Comparison of ENCODE assay signal across 1 cellular context in genomic region chr17:48892940-48893645, GRCh38.
A peak's percentile ranks its signal among the peaks of the same experiment; 100 is the strongest.
TF ChIP-seq lines count a peak whose summit lies in the region.

No MANE protein-coding gene starts in this region.

TF ChIP-seq in HepG2, 621 proteins besides CTCF, POLR2A, EP300 and RAD21 (continues in another document):
- TF ChIP-seq PPARG (CRISPR knock-in tag; conservative IDR thresholded peaks at IDR 0.05) = no peak
- no peak for TF ChIP-seq NAIF1 (CRISPR knock-in tag; IDR thresholded peaks at IDR 0.05; ENCODE audit: borderline replicate concordance)
- peak; percentile 63 for TF ChIP-seq ZNF407 (CRISPR knock-in tag; IDR thresholded peaks at IDR 0.05; ENCODE audit: not compliant biosample characterization)
- TF ChIP-seq ZBTB10 (CRISPR knock-in tag; IDR thresholded peaks at IDR 0.05; ENCODE audit: borderline replicate concordance) = no peak
- TF ChIP-seq HDAC6 (IDR thresholded peaks at IDR 0.05; ENCODE audit: low read depth, low read length) = no peak
- TF ChIP-seq ETV6 (CRISPR knock-in tag; conservative IDR thresholded peaks at IDR 0.05) = peak; percentile 14; the same call in 1 of the 2 replicates
- 0 out of 2 replicates have a peak, but pooled peaks have one; percentile 57 for TF ChIP-seq WIZ (CRISPR knock-in tag; IDR thresholded peaks at IDR 0.05)
- peak; percentile 97 for TF ChIP-seq GLI4 (CRISPR knock-in tag; IDR thresholded peaks at IDR 0.05; ENCODE audit: borderline replicate concordance)
- 0 out of 2 replicates have a peak, but pooled peaks have one; percentile 70 for TF ChIP-seq ZNF83 (CRISPR knock-in tag; IDR thresholded peaks at IDR 0.05; ENCODE audit: borderline replicate concordance)
- TF ChIP-seq PAX8 (CRISPR knock-in tag; IDR thresholded peaks at IDR 0.05; ENCODE audit: borderline replicate concordance) = 0 out of 2 replicates have a peak, but pooled peaks have one; percentile 47
- TF ChIP-seq ZNF713 (CRISPR knock-in tag; IDR thresholded peaks at IDR 0.05) = 0 out of 2 replicates have a peak, but pooled peaks have one; percentile 45
- TF ChIP-seq FOXJ3 (CRISPR knock-in tag; IDR thresholded peaks at IDR 0.05; ENCODE audit: borderline replicate concordance) = no peak
- peak; percentile 66; the same call in 1 of the 2 replicates for TF ChIP-seq ZNF839 (CRISPR knock-in tag; IDR thresholded peaks at IDR 0.05; ENCODE audit: borderline replicate concordance)
- 0 out of 2 replicates have a peak, but pooled peaks have one; percentile 31 for TF ChIP-seq BRF2 (CRISPR knock-in tag; IDR thresholded peaks at IDR 0.05)
- 0 out of 2 replicates have a peak, but pooled peaks have one; percentile 16 for TF ChIP-seq ZC3H13 (CRISPR knock-in tag; IDR thresholded peaks at IDR 0.05)
- no peak for TF ChIP-seq ZNF224 (CRISPR knock-in tag; IDR thresholded peaks at IDR 0.05)
- TF ChIP-seq MAZ (IDR thresholded peaks at IDR 0.05; ENCODE audit: borderline replicate concordance, low read depth, low read length) = no peak
- TF ChIP-seq MAZ (CRISPR knock-in tag; IDR thresholded peaks at IDR 0.05; ENCODE audit: low read depth) = no peak
- peak; percentile 33; the same call in 1 of the 2 replicates for TF ChIP-seq ZBTB7A (CRISPR knock-in tag; IDR thresholded peaks at IDR 0.05)
- TF ChIP-seq, protein P1, sequence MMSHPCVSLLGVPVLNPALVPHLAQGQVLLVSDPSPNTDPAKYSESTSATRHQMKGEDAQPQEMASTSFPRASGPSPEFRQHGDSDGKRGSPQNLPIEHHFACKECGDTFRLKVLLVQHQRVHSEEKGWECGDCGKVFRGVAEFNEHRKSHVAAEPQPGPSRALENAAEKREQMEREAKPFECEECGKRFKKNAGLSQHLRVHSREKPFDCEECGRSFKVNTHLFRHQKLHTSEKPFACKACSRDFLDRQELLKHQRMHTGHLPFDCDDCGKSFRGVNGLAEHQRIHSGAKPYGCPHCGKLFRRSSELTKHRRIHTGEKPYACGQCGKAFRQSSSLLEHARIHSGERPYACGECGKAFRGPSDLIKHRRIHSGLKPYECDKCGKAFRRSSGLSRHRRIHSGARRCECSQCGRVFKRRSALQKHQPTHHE (CRISPR knock-in tag; IDR thresholded peaks at IDR 0.05; ENCODE audit: borderline replicate concordance) = peak; percentile 87
- TF ChIP-seq, protein P2, sequence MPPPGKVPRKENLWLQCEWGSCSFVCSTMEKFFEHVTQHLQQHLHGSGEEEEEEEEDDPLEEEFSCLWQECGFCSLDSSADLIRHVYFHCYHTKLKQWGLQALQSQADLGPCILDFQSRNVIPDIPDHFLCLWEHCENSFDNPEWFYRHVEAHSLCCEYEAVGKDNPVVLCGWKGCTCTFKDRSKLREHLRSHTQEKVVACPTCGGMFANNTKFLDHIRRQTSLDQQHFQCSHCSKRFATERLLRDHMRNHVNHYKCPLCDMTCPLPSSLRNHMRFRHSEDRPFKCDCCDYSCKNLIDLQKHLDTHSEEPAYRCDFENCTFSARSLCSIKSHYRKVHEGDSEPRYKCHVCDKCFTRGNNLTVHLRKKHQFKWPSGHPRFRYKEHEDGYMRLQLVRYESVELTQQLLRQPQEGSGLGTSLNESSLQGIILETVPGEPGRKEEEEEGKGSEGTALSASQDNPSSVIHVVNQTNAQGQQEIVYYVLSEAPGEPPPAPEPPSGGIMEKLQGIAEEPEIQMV (CRISPR knock-in tag; IDR thresholded peaks at IDR 0.05; ENCODE audit: low read depth) = peak; percentile 77
- TF ChIP-seq BCL3 (CRISPR knock-in tag; IDR thresholded peaks at IDR 0.05) = peak; percentile 64
- TF ChIP-seq ZNF788 (CRISPR knock-in tag; IDR thresholded peaks at IDR 0.05; ENCODE audit: borderline replicate concordance) = no peak
- 0 out of 2 replicates have a peak, but pooled peaks have one; percentile 21 for TF ChIP-seq SMYD3 (CRISPR knock-in tag; IDR thresholded peaks at IDR 0.05)
- 0 out of 2 replicates have a peak, but pooled peaks have one; percentile 21 for TF ChIP-seq ESRRA (CRISPR knock-in tag; IDR thresholded peaks at IDR 0.05; ENCODE audit: low read depth)
- 0 out of 2 replicates have a peak, but pooled peaks have one; percentile 72 for TF ChIP-seq ZNF598 (CRISPR knock-in tag; IDR thresholded peaks at IDR 0.05; ENCODE audit: borderline replicate concordance)
- no peak for TF ChIP-seq ZNF557 (CRISPR knock-in tag; IDR thresholded peaks at IDR 0.05)
- TF ChIP-seq NR2F1 (CRISPR knock-in tag; IDR thresholded peaks at IDR 0.05) = 0 out of 4 replicates have a peak, but pooled peaks of 1 of the 2 experiments have one; percentile 4
- TF ChIP-seq, protein P3, sequence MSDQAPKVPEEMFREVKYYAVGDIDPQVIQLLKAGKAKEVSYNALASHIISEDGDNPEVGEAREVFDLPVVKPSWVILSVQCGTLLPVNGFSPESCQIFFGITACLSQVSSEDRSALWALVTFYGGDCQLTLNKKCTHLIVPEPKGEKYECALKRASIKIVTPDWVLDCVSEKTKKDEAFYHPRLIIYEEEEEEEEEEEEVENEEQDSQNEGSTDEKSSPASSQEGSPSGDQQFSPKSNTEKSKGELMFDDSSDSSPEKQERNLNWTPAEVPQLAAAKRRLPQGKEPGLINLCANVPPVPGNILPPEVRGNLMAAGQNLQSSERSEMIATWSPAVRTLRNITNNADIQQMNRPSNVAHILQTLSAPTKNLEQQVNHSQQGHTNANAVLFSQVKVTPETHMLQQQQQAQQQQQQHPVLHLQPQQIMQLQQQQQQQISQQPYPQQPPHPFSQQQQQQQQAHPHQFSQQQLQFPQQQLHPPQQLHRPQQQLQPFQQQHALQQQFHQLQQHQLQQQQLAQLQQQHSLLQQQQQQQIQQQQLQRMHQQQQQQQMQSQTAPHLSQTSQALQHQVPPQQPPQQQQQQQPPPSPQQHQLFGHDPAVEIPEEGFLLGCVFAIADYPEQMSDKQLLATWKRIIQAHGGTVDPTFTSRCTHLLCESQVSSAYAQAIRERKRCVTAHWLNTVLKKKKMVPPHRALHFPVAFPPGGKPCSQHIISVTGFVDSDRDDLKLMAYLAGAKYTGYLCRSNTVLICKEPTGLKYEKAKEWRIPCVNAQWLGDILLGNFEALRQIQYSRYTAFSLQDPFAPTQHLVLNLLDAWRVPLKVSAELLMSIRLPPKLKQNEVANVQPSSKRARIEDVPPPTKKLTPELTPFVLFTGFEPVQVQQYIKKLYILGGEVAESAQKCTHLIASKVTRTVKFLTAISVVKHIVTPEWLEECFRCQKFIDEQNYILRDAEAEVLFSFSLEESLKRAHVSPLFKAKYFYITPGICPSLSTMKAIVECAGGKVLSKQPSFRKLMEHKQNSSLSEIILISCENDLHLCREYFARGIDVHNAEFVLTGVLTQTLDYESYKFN (CRISPR knock-in tag; conservative IDR thresholded peaks at IDR 0.05) = peak; percentile 9; the same call in 1 of the 2 replicates
- TF ChIP-seq ZNF512 (CRISPR knock-in tag; IDR thresholded peaks at IDR 0.05) = 0 out of 2 replicates have a peak, but pooled peaks have one; percentile 52
- 0 out of 2 replicates have a peak, but pooled peaks have one; percentile 10 for TF ChIP-seq HNRNPL (IDR thresholded peaks at IDR 0.05; ENCODE audit: low read depth, low read length)
